Comparison of ENCODE assay signal across 1 cellular context in genomic region chr9:93129691-93130500, GRCh38.
TF ChIP-seq lines count a peak whose summit lies in the region.

No MANE protein-coding gene starts in this region.

TF ChIP-seq in H1, 55 proteins besides CTCF, POLR2A, EP300 and RAD21:
- no peak for TF ChIP-seq RNF2 (IDR thresholded peaks at IDR 0.05; ENCODE audit: borderline replicate concordance, low read depth, low read length, missing control alignments, poor library complexity, severe bottlenecking)
- no peak for TF ChIP-seq SUZ12 (IDR thresholded peaks at IDR 0.05; ENCODE audit: low read length)
- TF ChIP-seq SIX5 (IDR thresholded peaks at IDR 0.05; ENCODE audit: low read depth, low read length): no peak
- no peak for TF ChIP-seq GTF2F1 (IDR thresholded peaks at IDR 0.05; ENCODE audit: borderline replicate concordance, low read depth, low read length)
- TF ChIP-seq RXRA (IDR thresholded peaks at IDR 0.05; ENCODE audit: insufficient read depth, low read depth, low read length): no peak
- TF ChIP-seq RBBP5 (IDR thresholded peaks at IDR 0.05; ENCODE audit: borderline replicate concordance, low read depth, low read length): no peak
- TF ChIP-seq POLR2AphosphoS5 (IDR thresholded peaks at IDR 0.05; ENCODE audit: low read depth, low read length): no peak
- no peak for TF ChIP-seq SRF (IDR thresholded peaks at IDR 0.05; ENCODE audit: low read depth, low read length)
- no peak for TF ChIP-seq E2F6 (IDR thresholded peaks at IDR 0.05)
- TF ChIP-seq USF2 (IDR thresholded peaks at IDR 0.05; ENCODE audit: low read length): no peak
- TF ChIP-seq FOSL1 (IDR thresholded peaks at IDR 0.05; ENCODE audit: insufficient read depth, low read depth, low read length): no peak
